29 cellular contexts compared by ENCODE assay signal in the genomic region with DNA sequence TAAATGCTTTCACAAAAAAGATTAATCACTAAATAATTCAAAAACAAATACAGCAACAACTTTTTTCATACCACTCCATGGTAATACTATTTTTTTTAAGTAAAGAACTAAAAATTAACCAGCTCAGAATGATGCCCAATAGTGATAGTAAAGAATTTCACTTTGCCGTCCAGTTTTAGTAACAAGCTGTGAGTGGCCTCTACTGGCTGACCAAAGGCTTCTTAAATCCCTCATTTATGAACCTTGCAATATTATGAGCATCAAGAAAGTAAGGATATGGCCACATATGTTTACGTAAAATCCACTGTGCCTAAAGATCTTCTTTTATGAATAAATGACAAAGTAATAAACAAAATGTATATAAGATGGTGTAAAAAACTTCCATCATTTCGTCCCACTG.
A peak's percentile ranks its signal among the peaks of the same experiment; 100 is the strongest.
DNase-seq lines count a peak whose midpoint lies in the region; ATAC-seq and TF ChIP-seq lines count a peak whose summit lies in the region.
"Had no signal": no experiment of that assay in that cellular context is flagged by ENCODE, and none has a peak within 500 bp of the region (broad histone marks: within the 10 kb centered on the region; RNA-seq: fewer than 3 reads in every experiment).

No MANE protein-coding gene starts in this region.

- H3K36me3 ChIP-seq in right lobe of liver: no peaks in the 10 kb centered on the region
- H3K36me3 ChIP-seq: HAP-1, lower lobe of right lung, thoracic aorta had no signal

- DNase-seq in SIG-M5 treated with dmso at 0.1 percent for 504 hours (lab: John Stamatoyannopoulos, UW; ENCODE audit: unreplicated experiment) (peak; percentile 9), SIG-M5 (lab: John Stamatoyannopoulos, UW) (no peak), chondrocyte (ENCODE audit: low spot score) (no peak), progenitor cell of endocrine pancreas (ENCODE audit: low spot score, unreplicated experiment) (no peak), right lobe of liver (no peak), SKM-1 treated with dmso at 0.1 percent for 144 hours (lab: John Stamatoyannopoulos, UW; ENCODE audit: unreplicated experiment) (no peak)
- DNase-seq: activated CD4-positive, alpha-beta T cell treated with anti-CD3 and anti-CD28 coated beads, Interleukin-2, amount 10 ng/mL, durations not matched to agents 7 days and 5 days; activated gamma-delta T cell treated with Interleukin-2 at 50 U/mL for 16 hours; activated naive CD8-positive, alpha-beta T cell treated with anti-CD3 and anti-CD28 coated beads, Interleukin-2, amount 50 U/mL, for 24 hours; activated T-cell treated with anti-CD3 and anti-CD28 coated beads, Interleukin-2, amount 50 U/mL, for 24 hours; cerebellar nuclear complex; DMS79 treated with DMSO at 0.1 percent for 48 hours; IMR-90; lower lobe of right lung; NCI-H1048; NCI-H1694; NCI-H2171 treated with DMSO at 0.1 percent for 48 hours; NCI-H524 treated with DMSO at 0.1 percent for 48 hours; nephron progenitor cell; stimulated activated naive CD8-positive, alpha-beta T cell treated with anti-CD3 and anti-CD28 coated beads, Interleukin-15, Interleukin-2, amounts not matched to agents 100 U/mL and 50 U/mL, for 24 hours; T-helper 9 cell; uterus had no signal

- no peaks in the 10 kb centered on the region for H3K9me3 ChIP-seq in right lobe of liver
- H3K9me3 ChIP-seq: HAP-1, lower lobe of right lung, thoracic aorta, uterus had no signal

- intact Hi-C loops in right lobe of liver (cut with DNase I): no loop called here

- H3K4me1 Mint-ChIP-seq in chondrocyte (ENCODE audit: low read depth): peaks cover 18% of the 10 kb centered on the region
- peaks cover 4% of the 10 kb centered on the region for H3K4me1 Mint-ChIP-seq in progenitor cell of endocrine pancreas (ENCODE audit: low read depth)
- H3K4me1 Mint-ChIP-seq: activated CD4-positive, alpha-beta T cell treated with anti-CD3 and anti-CD28 coated beads, Interleukin-2, amount 10 ng/mL, durations not matched to agents 7 days and 5 days; activated naive CD8-positive, alpha-beta T cell treated with anti-CD3 and anti-CD28 coated beads, Interleukin-2, amount 50 U/mL, for 24 hours; B cell; nephron progenitor cell had no signal

- WGBS in right lobe of liver (ENCODE audit: insufficient coverage, low coverage, low lambda C conversion rate, missing lambda C conversion rate): 96% methylated on average over 3 of the region's 3 CpGs

- ATAC-seq in GM21526 (IDR thresholded peaks at IDR 0.05; ENCODE audit: low FRiP score, unreplicated experiment) (no peak), right lobe of liver (no peak)
- ATAC-seq: activated naive CD8-positive, alpha-beta T cell treated with anti-CD3 and anti-CD28 coated beads, Interleukin-2, amount 50 U/mL, for 24 hours; lower lobe of right lung; stimulated activated naive CD8-positive, alpha-beta T cell treated with anti-CD3 and anti-CD28 coated beads, Interleukin-15, Interleukin-2, amounts not matched to agents 100 U/mL and 50 U/mL, for 24 hours had no signal

- no peaks in the 10 kb centered on the region for H3K4me1 ChIP-seq in right lobe of liver
- H3K4me1 ChIP-seq: HAP-1, lower lobe of right lung, parathyroid adenoma, uterus had no signal

- TF ChIP-seq POLR2A in right lobe of liver (IDR thresholded peaks at IDR 0.05): no peak

- H3K36me3 Mint-ChIP-seq in chondrocyte (ENCODE audit: low read depth): no peaks in the 10 kb centered on the region
- H3K36me3 Mint-ChIP-seq in progenitor cell of endocrine pancreas (ENCODE audit: insufficient read depth): peaks cover 8% of the 10 kb centered on the region

- H3K9me3 Mint-ChIP-seq in chondrocyte (ENCODE audit: low read depth) (no peaks in the 10 kb centered on the region), progenitor cell of endocrine pancreas (ENCODE audit: low read depth) (no peaks in the 10 kb centered on the region)
- H3K9me3 Mint-ChIP-seq: activated CD4-positive, alpha-beta T cell treated with anti-CD3 and anti-CD28 coated beads, Interleukin-2, amount 10 ng/mL, durations not matched to agents 7 days and 5 days; activated naive CD8-positive, alpha-beta T cell treated with anti-CD3 and anti-CD28 coated beads, Interleukin-2, amount 50 U/mL, for 24 hours; activated T-cell treated with anti-CD3 and anti-CD28 coated beads, Interleukin-2, amount 50 U/mL, for 24 hours had no signal

- H3K4me3 Mint-ChIP-seq in chondrocyte (ENCODE audit: unreplicated experiment) (no peak overlapping the region), progenitor cell of endocrine pancreas (ENCODE audit: low read depth) (no peak overlapping the region)
- H3K4me3 Mint-ChIP-seq: activated CD4-positive, alpha-beta T cell treated with anti-CD3 and anti-CD28 coated beads, Interleukin-2, amount 10 ng/mL, durations not matched to agents 7 days and 5 days; activated naive CD8-positive, alpha-beta T cell treated with anti-CD3 and anti-CD28 coated beads, Interleukin-2, amount 50 U/mL, for 24 hours; activated T-cell treated with anti-CD3 and anti-CD28 coated beads, Interleukin-2, amount 50 U/mL, for 24 hours; B cell; nephron progenitor cell had no signal

- H3K27me3 ChIP-seq in right lobe of liver: no peaks in the 10 kb centered on the region
- H3K27me3 ChIP-seq: uterus had no signal

- H3K27me3 Mint-ChIP-seq in chondrocyte (ENCODE audit: low read depth) (no peaks in the 10 kb centered on the region), progenitor cell of endocrine pancreas (no peaks in the 10 kb centered on the region)
- H3K27me3 Mint-ChIP-seq: activated CD4-positive, alpha-beta T cell treated with anti-CD3 and anti-CD28 coated beads, Interleukin-2, amount 10 ng/mL, durations not matched to agents 7 days and 5 days; activated naive CD8-positive, alpha-beta T cell treated with anti-CD3 and anti-CD28 coated beads, Interleukin-2, amount 50 U/mL, for 24 hours; activated T-cell treated with anti-CD3 and anti-CD28 coated beads, Interleukin-2, amount 50 U/mL, for 24 hours; B cell had no signal

- no peak overlapping the region for H3K27ac ChIP-seq in right lobe of liver
- H3K27ac ChIP-seq: lower lobe of right lung, parathyroid adenoma, RWPE1, thoracic aorta, uterus had no signal

- no peak overlapping the region for H3K4me3 ChIP-seq in right lobe of liver
- H3K4me3 ChIP-seq: HAP-1, lower lobe of right lung, thoracic aorta, uterus had no signal

- TF ChIP-seq CTCF in LNCAP (IDR thresholded peaks at IDR 0.05) (peak; percentile 31), chondrocyte (IDR thresholded peaks at IDR 0.05) (peak; percentile 54), progenitor cell of endocrine pancreas (IDR thresholded peaks at IDR 0.05; ENCODE audit: unreplicated experiment) (peak; percentile 16), right lobe of liver (IDR thresholded peaks at IDR 0.05) (no peak)

- H3K27ac Mint-ChIP-seq in chondrocyte (ENCODE audit: unreplicated experiment) (no peak overlapping the region), progenitor cell of endocrine pancreas (no peak overlapping the region)
- H3K27ac Mint-ChIP-seq: activated CD4-positive, alpha-beta T cell treated with anti-CD3 and anti-CD28 coated beads, Interleukin-2, amount 10 ng/mL, durations not matched to agents 7 days and 5 days; activated naive CD8-positive, alpha-beta T cell treated with anti-CD3 and anti-CD28 coated beads, Interleukin-2, amount 50 U/mL, for 24 hours; activated T-cell treated with anti-CD3 and anti-CD28 coated beads, Interleukin-2, amount 50 U/mL, for 24 hours; B cell; nephron progenitor cell had no signal

Comparison
In these comparisons a context has a peak if more than half of its experiments do, and no peak if none do; other contexts are left out.
1. CTCF ChIP-seq: peak in LNCAP (single experiment), chondrocyte (single experiment) and progenitor cell of endocrine pancreas (single experiment); none in right lobe of liver (0 of 4).